In the genomic region with DNA sequence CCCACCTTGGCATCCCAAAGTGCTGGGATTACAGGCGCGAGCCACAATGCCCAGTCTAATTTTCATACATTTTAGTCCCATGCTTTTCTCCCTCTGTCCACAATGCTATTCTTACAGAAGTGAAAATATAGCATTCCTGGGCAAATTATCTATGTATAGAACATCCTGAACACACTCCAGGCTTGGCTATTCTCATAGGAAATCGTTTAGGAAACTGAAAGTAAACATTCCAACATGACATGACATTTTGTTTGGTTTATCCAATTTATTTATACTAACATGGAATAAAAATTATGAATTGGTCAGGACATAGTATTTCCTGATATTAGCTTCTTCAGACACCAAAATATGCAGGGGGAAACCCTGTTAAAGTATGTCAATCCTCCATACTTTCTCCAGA, we compare ENCODE assay signal across 19 cellular contexts.
"Had no signal": no experiment of that assay in that cellular context is flagged by ENCODE, and none has a peak within 500 bp of the region (broad histone marks: within the 10 kb centered on the region; RNA-seq: fewer than 3 reads in every experiment).

No MANE protein-coding gene starts in this region.

- H3K27me3 Mint-ChIP-seq: activated CD4-positive, alpha-beta T cell treated with anti-CD3 and anti-CD28 coated beads, Interleukin-2, amount 10 ng/mL, durations not matched to agents 24 days and 14 days; activated CD8-positive, alpha-beta T cell treated with anti-CD3 and anti-CD28 coated beads for 36 hours; activated T-helper 17 cell treated with anti-CD3 and anti-CD28 coated beads, Interleukin-2, amount 50 U/mL, for 72 hours; dendritic cell treated with granulocyte-macrophage colony-stimulating factor and Interleukin-4, amounts not matched to agents 40 ng/mL and 50 ng/mL, for 4 days had no signal

- H3K4me1 ChIP-seq: tibial nerve had no signal

- ATAC-seq: activated CD8-positive, alpha-beta T cell treated with anti-CD3 and anti-CD28 coated beads for 36 hours; activated T-helper 17 cell treated with anti-CD3 and anti-CD28 coated beads, Interleukin-2, amount 50 U/mL, for 72 hours; effector memory CD8-positive, alpha-beta T cell; heart right ventricle; natural killer cell treated with Interleukin-12 subunit alpha and Interleukin-12 subunit beta and Interleukin-15 and Interleukin-18, amount 100 ng/mL, for 72 hours; stimulated activated naive CD8-positive, alpha-beta T cell treated with anti-CD3 and anti-CD28 coated beads, Interleukin-15, Interleukin-2, amounts not matched to agents 100 U/mL and 50 U/mL, for 24 hours had no signal

- H3K4me1 Mint-ChIP-seq: activated T-helper 17 cell treated with anti-CD3 and anti-CD28 coated beads, Interleukin-2, amount 50 U/mL, for 72 hours; central memory CD8-positive, alpha-beta T cell had no signal

- H3K36me3 ChIP-seq: neutrophil had no signal

- H3K9me3 ChIP-seq: heart right ventricle, neutrophil, tibial nerve had no signal

- H3K4me3 Mint-ChIP-seq: activated CD4-positive, alpha-beta T cell treated with anti-CD3 and anti-CD28 coated beads, Interleukin-2, amount 10 ng/mL, durations not matched to agents 24 days and 14 days; activated CD8-positive, alpha-beta T cell treated with anti-CD3 and anti-CD28 coated beads for 36 hours; activated naive CD8-positive, alpha-beta T cell treated with anti-CD3 and anti-CD28 coated beads, Interleukin-2, amount 10 ng/mL, durations not matched to agents 7 days and 5 days; activated T-helper 17 cell treated with anti-CD3 and anti-CD28 coated beads, Interleukin-2, amount 50 U/mL, for 72 hours; central memory CD8-positive, alpha-beta T cell; dendritic cell treated with granulocyte-macrophage colony-stimulating factor and Interleukin-4, amounts not matched to agents 40 ng/mL and 50 ng/mL, for 4 days; effector memory CD8-positive, alpha-beta T cell; natural killer cell treated with Interleukin-12 subunit alpha and Interleukin-12 subunit beta and Interleukin-15 and Interleukin-18, amount 100 ng/mL, for 72 hours; T-helper 1 cell treated with Interleukin-12 subunit alpha and Interleukin-12 subunit beta and Interleukin-4 antibody, amounts not matched to agents 30 μg/mL and 1 μg/mL, for 36 hours had no signal

- H3K27ac ChIP-seq: epithelial cell of prostate, heart right ventricle, neutrophil, tibial nerve had no signal

- H3K4me3 ChIP-seq: heart right ventricle, tibial nerve had no signal

- H3K27me3 ChIP-seq: heart right ventricle, neutrophil, tibial nerve had no signal

- DNase-seq: activated CD4-positive, alpha-beta T cell treated with anti-CD3 and anti-CD28 coated beads, Interleukin-2, amount 10 ng/mL, durations not matched to agents 24 days and 14 days; activated CD8-positive, alpha-beta T cell treated with anti-CD3 and anti-CD28 coated beads for 36 hours; activated naive CD4-positive, alpha-beta T cell; activated naive CD8-positive, alpha-beta T cell treated with anti-CD3 and anti-CD28 coated beads, Interleukin-2, amount 10 ng/mL, durations not matched to agents 7 days and 5 days; activated T-cell treated with anti-CD3 and anti-CD28 coated beads, Interleukin-2, amount 50 U/mL, for 1 hour; amygdala; effector memory CD8-positive, alpha-beta T cell; heart right ventricle; stimulated activated CD4-positive, alpha-beta T cell treated with anti-CD3 and anti-CD28 coated beads, Interleukin-12 subunit alpha, Interleukin-12 subunit beta, amount 100 ng/mL, for 4 hours; stimulated activated CD4-positive, alpha-beta T cell treated with anti-CD3 and anti-CD28 coated beads, Interleukin-1b, Interleukin-23, amount 100 ng/mL, for 48 hours; stimulated activated naive CD8-positive, alpha-beta T cell treated with anti-CD3 and anti-CD28 coated beads, Interleukin-15, Interleukin-2, amounts not matched to agents 100 U/mL and 50 U/mL, for 24 hours had no signal

- H3K9me3 Mint-ChIP-seq: activated CD4-positive, alpha-beta T cell treated with anti-CD3 and anti-CD28 coated beads, Interleukin-2, amount 10 ng/mL, durations not matched to agents 24 days and 14 days; activated CD8-positive, alpha-beta T cell treated with anti-CD3 and anti-CD28 coated beads for 36 hours; activated naive CD8-positive, alpha-beta T cell treated with anti-CD3 and anti-CD28 coated beads, Interleukin-2, amount 10 ng/mL, durations not matched to agents 7 days and 5 days; activated T-helper 17 cell treated with anti-CD3 and anti-CD28 coated beads, Interleukin-2, amount 50 U/mL, for 72 hours; central memory CD8-positive, alpha-beta T cell; dendritic cell treated with granulocyte-macrophage colony-stimulating factor and Interleukin-4, amounts not matched to agents 40 ng/mL and 50 ng/mL, for 4 days; effector memory CD8-positive, alpha-beta T cell; natural killer cell treated with Interleukin-12 subunit alpha and Interleukin-12 subunit beta and Interleukin-15 and Interleukin-18, amount 100 ng/mL, for 72 hours; T-helper 1 cell treated with Interleukin-12 subunit alpha and Interleukin-12 subunit beta and Interleukin-4 antibody, amounts not matched to agents 30 μg/mL and 1 μg/mL, for 36 hours had no signal

- H3K36me3 Mint-ChIP-seq: activated naive CD8-positive, alpha-beta T cell treated with anti-CD3 and anti-CD28 coated beads, Interleukin-2, amount 10 ng/mL, durations not matched to agents 7 days and 5 days; natural killer cell treated with Interleukin-12 subunit alpha and Interleukin-12 subunit beta and Interleukin-15 and Interleukin-18, amount 100 ng/mL, for 72 hours had no signal

- H3K27ac Mint-ChIP-seq: activated CD4-positive, alpha-beta T cell treated with anti-CD3 and anti-CD28 coated beads, Interleukin-2, amount 10 ng/mL, durations not matched to agents 24 days and 14 days; activated CD8-positive, alpha-beta T cell treated with anti-CD3 and anti-CD28 coated beads for 36 hours; activated naive CD8-positive, alpha-beta T cell treated with anti-CD3 and anti-CD28 coated beads, Interleukin-2, amount 10 ng/mL, durations not matched to agents 7 days and 5 days; activated T-helper 17 cell treated with anti-CD3 and anti-CD28 coated beads, Interleukin-2, amount 50 U/mL, for 72 hours; dendritic cell treated with granulocyte-macrophage colony-stimulating factor and Interleukin-4, amounts not matched to agents 40 ng/mL and 50 ng/mL, for 4 days; effector memory CD8-positive, alpha-beta T cell; natural killer cell treated with Interleukin-12 subunit alpha and Interleukin-12 subunit beta and Interleukin-15 and Interleukin-18, amount 100 ng/mL, for 72 hours; T-helper 1 cell treated with Interleukin-12 subunit alpha and Interleukin-12 subunit beta and Interleukin-4 antibody, amounts not matched to agents 30 μg/mL and 1 μg/mL, for 36 hours had no signal
